ENCODE assay signal across 9 cellular contexts in the genomic region with DNA sequence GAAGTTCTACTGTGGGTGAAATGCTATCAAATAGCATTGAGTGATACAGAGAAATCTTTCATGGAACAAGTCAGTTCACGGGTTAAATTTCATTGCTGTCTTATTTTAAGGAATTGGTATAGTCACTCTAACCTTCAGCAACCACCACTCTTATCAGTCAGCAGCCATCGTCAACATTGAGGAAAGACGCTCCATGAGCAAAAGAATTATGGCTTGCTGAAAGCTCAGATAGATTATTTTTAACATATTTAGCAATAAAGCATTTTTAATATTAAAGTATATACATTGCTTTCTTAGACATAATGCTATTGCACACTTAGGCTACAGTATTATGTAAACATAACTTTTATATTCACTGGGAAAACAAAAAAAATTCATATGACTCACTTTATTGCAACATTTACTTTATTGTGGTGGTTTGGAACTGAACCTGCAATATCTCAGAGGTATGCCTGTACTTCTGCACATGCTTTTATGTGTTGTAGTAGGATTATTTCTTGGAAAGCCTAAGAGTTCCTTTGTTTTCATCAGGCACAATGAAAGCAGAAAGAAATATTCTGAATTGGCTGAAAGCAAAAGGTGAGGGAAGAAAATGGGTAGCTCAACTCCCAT.
"Had no signal": no experiment of that assay in that cellular context is flagged by ENCODE, and none has a peak within 500 bp of the region (broad histone marks: within the 10 kb centered on the region; RNA-seq: fewer than 3 reads in every experiment).

No MANE protein-coding gene starts in this region.

- H3K4me3 Mint-ChIP-seq: activated naive CD8-positive, alpha-beta T cell had no signal

- H3K27ac Mint-ChIP-seq: activated naive CD8-positive, alpha-beta T cell had no signal

- H3K36me3 ChIP-seq: breast epithelium, esophagus squamous epithelium had no signal

- H3K4me1 ChIP-seq: breast epithelium had no signal

- H3K9me3 ChIP-seq: breast epithelium, esophagus squamous epithelium had no signal

- H3K36me3 Mint-ChIP-seq: activated naive CD8-positive, alpha-beta T cell had no signal

- H3K4me3 ChIP-seq: breast epithelium, esophagus squamous epithelium, skin epidermis had no signal

- DNase-seq: activated CD4-positive, alpha-beta T cell treated with anti-CD3 and anti-CD28 coated beads, Interleukin-2, amount 50 U/mL, for 1 hour; activated CD4-positive, CD25-positive, alpha-beta regulatory T cell; activated T-cell treated with anti-CD3 and anti-CD28 coated beads for 4 hours; amygdala; esophagus squamous epithelium; kidney had no signal

- H3K27me3 Mint-ChIP-seq: activated naive CD8-positive, alpha-beta T cell had no signal
